In the genomic region with DNA sequence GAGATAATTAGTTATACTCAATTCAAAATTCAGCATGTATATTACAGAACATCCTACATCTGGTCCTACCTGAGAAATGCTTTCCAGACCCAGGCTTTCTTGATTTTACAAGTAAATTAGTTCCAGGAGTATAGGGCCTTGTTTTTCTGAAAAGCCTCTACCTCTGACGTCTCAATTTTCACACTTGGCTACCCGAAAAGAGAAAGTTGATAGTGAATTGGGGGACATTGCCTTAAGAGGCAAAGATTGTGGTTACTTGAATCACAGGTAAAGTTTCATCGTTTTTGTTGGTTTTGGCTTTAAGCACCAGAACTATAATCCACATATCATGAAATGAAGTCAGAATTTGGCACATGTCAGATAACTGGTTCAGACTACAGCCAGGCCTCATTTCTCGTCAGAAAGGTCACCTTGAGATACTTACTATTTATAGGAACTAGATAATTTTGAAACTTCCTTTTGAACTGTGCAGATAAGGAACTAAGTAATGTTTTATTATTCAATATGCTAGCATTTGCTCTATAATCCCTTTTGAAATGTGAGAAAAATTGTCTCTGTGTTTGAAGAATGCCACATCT, we compare ENCODE assay signal across 20 cellular contexts. TPM values are rescaled to one million over a fixed set of nuclear protein-coding genes. Genes with fewer than 3 reads are reported as not detected.
A peak's percentile ranks its signal among the peaks of the same experiment; 100 is the strongest.
DNase-seq lines count a peak whose midpoint lies in the region; ATAC-seq and TF ChIP-seq lines count a peak whose summit lies in the region.
"Had no signal": no experiment of that assay in that cellular context is flagged by ENCODE, and none has a peak within 500 bp of the region (broad histone marks: within the 10 kb centered on the region; RNA-seq: fewer than 3 reads in every experiment).

No MANE protein-coding gene starts in this region.

- H3K4me3 ChIP-seq in SK-N-SH (ENCODE audit: low read depth in 2 of 2, low read length in 1 of 2) (no peak overlapping the region), NB4 (ENCODE audit: low read depth, low read length) (no peak overlapping the region), rectal smooth muscle tissue (ENCODE audit: low read length) (no peak overlapping the region)
- H3K4me3 ChIP-seq: PC-9, psoas muscle, tibial nerve had no signal

- no peak for TF ChIP-seq EP300 in SK-N-SH (IDR thresholded peaks at IDR 0.05; ENCODE audit: borderline replicate concordance in 1 of 2, low read depth in 1 of 2, low read length in 1 of 2)

- POLR2A ChIA-PET in SK-N-SH (lab: Yijun Ruan, JAX) (no interaction called here), T-cell (lab: Charles Lee) (no interaction called here)

- 62% methylated on average over 4 of the region's 4 CpGs for WGBS in SK-N-SH (ENCODE audit: low lambda C conversion rate)

- no peak overlapping the region for H3K27ac Mint-ChIP-seq in central memory CD8-positive, alpha-beta T cell (ENCODE audit: low read depth)
- H3K27ac Mint-ChIP-seq in T-cell = no peak overlapping the region
- H3K27ac Mint-ChIP-seq in progenitor cell of endocrine pancreas = no peak overlapping the region
- H3K27ac Mint-ChIP-seq: IgD-negative memory B cell, nephron progenitor cell had no signal

- H3K27ac ChIP-seq in SK-N-SH (ENCODE audit: low read depth in 2 of 2, low read length in 1 of 2) (no peak overlapping the region), rectal smooth muscle tissue (ENCODE audit: low read depth, low read length) (peak overlapping the region; percentile 10)
- H3K27ac ChIP-seq: 22Rv1, PC-9, psoas muscle, tibial nerve had no signal

- CTCF ChIA-PET in SK-N-SH (lab: Yijun Ruan, JAX) = interaction anchor here (1.8 kb wide), 1 partner anchor 33 kb away, joined by 15 read pairs; no protein-coding TSS in a partner anchor
- CTCF ChIA-PET in T-cell (lab: Charles Lee) = interaction anchor here in 1 of 2 donors (0.6 kb wide), 1 partner anchor 30 kb away, joined by 3 read pairs; no protein-coding TSS in a partner anchor

- no peak overlapping the region for H2AFZ ChIP-seq in SK-N-SH (ENCODE audit: low read depth)
- H2AFZ ChIP-seq: PC-9 had no signal

- H3K4me2 ChIP-seq in SK-N-SH = no peak overlapping the region
- H3K4me2 ChIP-seq: PC-9 had no signal

- H3K4me1 ChIP-seq in SK-N-SH (ENCODE audit: control insufficient read depth in 1 of 2, insufficient read depth in 2 of 2, low read depth in 1 of 2, low read length in 1 of 2) = no peaks in the 10 kb centered on the region; a peak in 2 of 4 replicates
- peaks cover 5% of the 10 kb centered on the region for H3K4me1 ChIP-seq in rectal smooth muscle tissue (ENCODE audit: control insufficient read depth, insufficient read depth, low read length)
- H3K4me1 ChIP-seq: psoas muscle had no signal

- no peak for TF ChIP-seq RAD21 in SK-N-SH (IDR thresholded peaks at IDR 0.05; ENCODE audit: low read length)

- peaks cover 11% of the 10 kb centered on the region for H3K4me1 Mint-ChIP-seq in central memory CD8-positive, alpha-beta T cell
- H3K4me1 Mint-ChIP-seq in T-cell (no peaks in the 10 kb centered on the region), progenitor cell of endocrine pancreas (ENCODE audit: low read depth) (no peaks in the 10 kb centered on the region)

- H3K9me3 Mint-ChIP-seq in central memory CD8-positive, alpha-beta T cell = no peaks in the 10 kb centered on the region
- no peaks in the 10 kb centered on the region for H3K9me3 Mint-ChIP-seq in T-cell
- H3K9me3 Mint-ChIP-seq in progenitor cell of endocrine pancreas (ENCODE audit: low read depth) = no peaks in the 10 kb centered on the region
- H3K9me3 Mint-ChIP-seq: nephron progenitor cell had no signal

- H3K36me3 ChIP-seq in SK-N-SH (replicated peaks in 1 of 2; ENCODE audit: control insufficient read depth in 1 of 2, insufficient read depth in 2 of 2, low read length in 1 of 2) = no peaks in the 10 kb centered on the region
- no peaks in the 10 kb centered on the region for H3K36me3 ChIP-seq in rectal smooth muscle tissue (ENCODE audit: control insufficient read depth, insufficient read depth, low read length)
- H3K36me3 ChIP-seq: BE2C had no signal

- H3K9me2 ChIP-seq in SK-N-SH = no peaks in the 10 kb centered on the region

- H3K79me2 ChIP-seq in SK-N-SH (ENCODE audit: insufficient read depth) = no peaks in the 10 kb centered on the region

- no peak overlapping the region for H3K4me3 Mint-ChIP-seq in central memory CD8-positive, alpha-beta T cell
- H3K4me3 Mint-ChIP-seq in T-cell (no peak overlapping the region), progenitor cell of endocrine pancreas (ENCODE audit: low read depth) (no peak overlapping the region)
- H3K4me3 Mint-ChIP-seq: nephron progenitor cell had no signal

- ATAC-seq in SK-N-SH treated with all-trans-retinoic acid at 6 μM for 48 hours = no peak
- ATAC-seq in central memory CD8-positive, alpha-beta T cell (replicated peaks; ENCODE audit: extremely low read depth, poor library complexity, severe bottlenecking) = peak; percentile 56
- ATAC-seq in T-cell (replicated peaks in 1 of 4) = no peak
- no peak for ATAC-seq in HG03280 (IDR thresholded peaks at IDR 0.05; ENCODE audit: unreplicated experiment)
- ATAC-seq: psoas muscle had no signal

- no peaks in the 10 kb centered on the region for H3K27me3 ChIP-seq in SK-N-SH (ENCODE audit: insufficient read depth)
- no peaks in the 10 kb centered on the region for H3K27me3 ChIP-seq in rectal smooth muscle tissue (ENCODE audit: control insufficient read depth, insufficient read depth, low read length)
- H3K27me3 ChIP-seq: BE2C, tibial nerve had no signal

- no peak for TF ChIP-seq CTCF in SK-N-SH (IDR thresholded peaks at IDR 0.05)
- TF ChIP-seq CTCF in NB4 (IDR thresholded peaks at IDR 0.05; ENCODE audit: low read depth, low read length) = no peak
- TF ChIP-seq CTCF in progenitor cell of endocrine pancreas (IDR thresholded peaks at IDR 0.05; ENCODE audit: unreplicated experiment) = no peak

- no peak for DNase-seq in SK-N-SH
- peak; percentile 54 for DNase-seq in NB4 (ENCODE audit: low read depth)
- DNase-seq in central memory CD8-positive, alpha-beta T cell (ENCODE audit: low spot score in 2 of 2) = no peak
- DNase-seq in T-cell = no peak
- no peak for DNase-seq in progenitor cell of endocrine pancreas (ENCODE audit: low spot score, unreplicated experiment)
- DNase-seq: activated CD4-positive, alpha-beta T cell treated with anti-CD3 and anti-CD28 coated beads, Interleukin-2, amount 50 U/mL, for 1 hour; activated naive CD4-positive, alpha-beta T cell treated with Interleukin-2 at 50 U/mL for 16 hours; anterior cingulate cortex; BE2C; hippocampal formation; NCI-H510A; nephron progenitor cell; PC-9; psoas muscle had no signal

- H3K36me3 Mint-ChIP-seq in central memory CD8-positive, alpha-beta T cell (ENCODE audit: insufficient read depth) = no peaks in the 10 kb centered on the region
- no peaks in the 10 kb centered on the region for H3K36me3 Mint-ChIP-seq in T-cell
- peaks cover 1% of the 10 kb centered on the region for H3K36me3 Mint-ChIP-seq in progenitor cell of endocrine pancreas (ENCODE audit: insufficient read depth)

- H3K9ac ChIP-seq in SK-N-SH (no peak overlapping the region), rectal smooth muscle tissue (ENCODE audit: low read length) (no peak overlapping the region)

- no peaks in the 10 kb centered on the region for H3K27me3 Mint-ChIP-seq in central memory CD8-positive, alpha-beta T cell
- H3K27me3 Mint-ChIP-seq in T-cell = peaks cover 0 to 1% of the 10 kb centered on the region in 2 donors
- no peaks in the 10 kb centered on the region for H3K27me3 Mint-ChIP-seq in progenitor cell of endocrine pancreas
- H3K27me3 Mint-ChIP-seq: IgD-negative memory B cell had no signal

- H4K20me1 ChIP-seq in SK-N-SH (ENCODE audit: insufficient read depth) = no peaks in the 10 kb centered on the region

- H3F3A ChIP-seq in SK-N-SH (replicated peaks; ENCODE audit: insufficient read depth) = no peaks in the 10 kb centered on the region

- H3K9me3 ChIP-seq in SK-N-SH = no peaks in the 10 kb centered on the region
- H3K9me3 ChIP-seq: BE2C, psoas muscle, tibial nerve had no signal

- no peak for TF ChIP-seq POLR2A in NB4 (IDR thresholded peaks at IDR 0.05; ENCODE audit: extremely low read depth, insufficient read length)

TF ChIP-seq in SK-N-SH treated with all-trans-retinoic acid at 6 μM for 48 hours, 23 proteins besides CTCF, POLR2A, EP300 and RAD21:
- TF ChIP-seq ISL1 (CRISPR knock-in tag; IDR thresholded peaks at IDR 0.05) = peak; percentile 39
- TF ChIP-seq, protein P1, sequence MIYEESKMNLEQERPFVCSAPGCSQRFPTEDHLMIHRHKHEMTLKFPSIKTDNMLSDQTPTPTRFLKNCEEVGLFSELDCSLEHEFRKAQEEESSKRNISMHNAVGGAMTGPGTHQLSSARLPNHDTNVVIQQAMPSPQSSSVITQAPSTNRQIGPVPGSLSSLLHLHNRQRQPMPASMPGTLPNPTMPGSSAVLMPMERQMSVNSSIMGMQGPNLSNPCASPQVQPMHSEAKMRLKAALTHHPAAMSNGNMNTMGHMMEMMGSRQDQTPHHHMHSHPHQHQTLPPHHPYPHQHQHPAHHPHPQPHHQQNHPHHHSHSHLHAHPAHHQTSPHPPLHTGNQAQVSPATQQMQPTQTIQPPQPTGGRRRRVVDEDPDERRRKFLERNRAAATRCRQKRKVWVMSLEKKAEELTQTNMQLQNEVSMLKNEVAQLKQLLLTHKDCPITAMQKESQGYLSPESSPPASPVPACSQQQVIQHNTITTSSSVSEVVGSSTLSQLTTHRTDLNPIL (CRISPR knock-in tag; IDR thresholded peaks at IDR 0.05; ENCODE audit: low read depth) = no peak

TF ChIP-seq in SK-N-SH, 30 proteins besides CTCF, POLR2A, EP300 and RAD21 (continues in another document):
- TF ChIP-seq CHD2 (IDR thresholded peaks at IDR 0.05; ENCODE audit: low read length, partially characterized antibody) = no peak
- TF ChIP-seq, protein P2, sequence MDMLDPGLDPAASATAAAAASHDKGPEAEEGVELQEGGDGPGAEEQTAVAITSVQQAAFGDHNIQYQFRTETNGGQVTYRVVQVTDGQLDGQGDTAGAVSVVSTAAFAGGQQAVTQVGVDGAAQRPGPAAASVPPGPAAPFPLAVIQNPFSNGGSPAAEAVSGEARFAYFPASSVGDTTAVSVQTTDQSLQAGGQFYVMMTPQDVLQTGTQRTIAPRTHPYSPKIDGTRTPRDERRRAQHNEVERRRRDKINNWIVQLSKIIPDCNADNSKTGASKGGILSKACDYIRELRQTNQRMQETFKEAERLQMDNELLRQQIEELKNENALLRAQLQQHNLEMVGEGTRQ (IDR thresholded peaks at IDR 0.05; ENCODE audit: borderline replicate concordance, low read depth, low read length) = no peak
- TF ChIP-seq SMC3 (IDR thresholded peaks at IDR 0.05; ENCODE audit: low read depth, low read length) = no peak
- TF ChIP-seq NRF1 (IDR thresholded peaks at IDR 0.05; ENCODE audit: low read depth, low read length) = no peak
- TF ChIP-seq TEAD4 (IDR thresholded peaks at IDR 0.05; ENCODE audit: borderline replicate concordance, insufficient read depth) = no peak
- TF ChIP-seq RCOR1 (IDR thresholded peaks at IDR 0.05; ENCODE audit: low read length) = no peak
- TF ChIP-seq RFX5 (IDR thresholded peaks at IDR 0.05; ENCODE audit: low read length) = no peak
- no peak for TF ChIP-seq FOXM1 (IDR thresholded peaks at IDR 0.05; ENCODE audit: low read depth)

RNA-seq across cellular contexts. Expression of gene FAM124A, which starts 30.8 kb away (rescaled TPM):
- 1.5 and 2.0 TPM in 2 replicates for polyA plus RNA-seq in SK-N-SH (2012; rRNA removed)
- 1.3 and 1.6 TPM in 2 replicates for polyA plus RNA-seq in SK-N-SH (2012; cell fraction: cytosol; rRNA removed)
- polyA plus RNA-seq in SK-N-SH (2012; cell fraction: nucleus; rRNA removed) = 1.0 and 1.5 TPM in 2 replicates
- total RNA-seq in T-cell = under 1 TPM in 1 of 5 donors, not detected in 4; 0.09 TPM
- total RNA-seq in progenitor cell of endocrine pancreas = 1.5 and 1.6 TPM in 2 replicates
- total RNA-seq: PC-9 had no signal
- polyA plus RNA-seq: IgD-negative memory B cell had no signal
